In the genomic region with DNA sequence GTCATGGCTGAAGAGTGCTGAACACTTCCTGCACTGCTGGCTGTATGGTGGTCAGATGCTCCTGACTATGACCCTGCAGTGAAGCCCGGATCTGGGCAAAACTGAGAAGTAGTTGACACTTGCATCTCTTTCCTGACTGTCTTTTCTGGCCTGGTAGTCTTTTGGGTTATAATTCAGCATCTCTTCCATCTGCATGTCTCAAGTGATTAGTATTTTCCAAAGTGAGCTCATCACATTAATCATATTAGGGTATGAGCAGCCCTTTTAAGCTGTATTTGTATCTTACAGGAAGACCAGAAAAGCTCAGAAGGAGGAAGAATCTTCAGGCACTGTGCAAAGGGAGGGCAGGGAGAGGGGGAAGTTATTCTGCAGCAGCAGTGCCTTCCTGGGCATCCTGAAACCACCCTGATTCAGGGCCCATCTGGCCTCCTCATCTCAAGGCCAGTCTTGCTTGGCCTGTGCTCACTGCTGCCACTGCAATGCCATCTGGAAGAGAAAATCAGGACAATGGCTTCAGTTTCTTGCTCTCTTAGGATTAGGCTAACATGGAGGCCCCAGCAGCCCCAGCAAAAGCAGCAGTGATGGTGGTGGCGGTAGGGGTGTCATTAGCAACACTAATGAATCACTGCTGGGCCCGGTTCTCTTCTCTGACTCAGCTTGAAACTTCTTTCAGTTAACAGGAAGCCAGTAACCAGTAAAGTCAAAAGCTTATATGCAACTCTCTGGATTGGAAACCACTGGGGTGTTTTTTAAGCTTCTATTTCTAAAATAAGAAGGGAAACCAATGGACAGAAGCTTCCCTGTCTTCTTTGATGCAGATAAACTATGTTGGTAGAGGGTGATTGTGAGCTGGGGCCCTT, we compare ENCODE assay signal across 8 cellular contexts.
DNase-seq lines count a peak whose midpoint lies in the region; ATAC-seq, FAIRE-seq and TF ChIP-seq lines count a peak whose summit lies in the region.

No MANE protein-coding gene starts in this region.

- no peaks in the 10 kb centered on the region for H3K27me3 Mint-ChIP-seq in memory B cell

- no peak overlapping the region for H3K27ac Mint-ChIP-seq in memory B cell

- no peaks in the 10 kb centered on the region for H3K36me3 Mint-ChIP-seq in memory B cell

- peak; percentile 95 for ATAC-seq in GM21515 (IDR thresholded peaks at IDR 0.05; ENCODE audit: unreplicated experiment)
- peak; percentile 47 for ATAC-seq in memory B cell (ENCODE audit: low read depth)

- peaks cover 4% of the 10 kb centered on the region for H3K9me3 Mint-ChIP-seq in memory B cell

- H3K4me3 ChIP-seq in choroid plexus epithelial cell (ENCODE audit: low read depth, low read length) = no peak overlapping the region

- peak; percentile 60 for DNase-seq in ELF-1 (ENCODE audit: low read depth, low spot score)
- peak; percentile 56 for DNase-seq in HTR-8/SVneo (ENCODE audit: insufficient read length, low spot score)
- DNase-seq in activated CD4-positive, CD25-positive, alpha-beta regulatory T cell (lab: John Stamatoyannopoulos, UW) = peak; percentile 19 to 46 (median 41)
- DNase-seq in choroid plexus epithelial cell (ENCODE audit: low read depth) = peak; percentile 80
- DNase-seq in memory B cell (ENCODE audit: low spot score in 2 of 2) = no peak
- peak; percentile 55 for DNase-seq in stimulated activated CD8-positive, alpha-beta memory T cell treated with anti-CD3 and anti-CD28 coated beads, Interleukin-4, amount 100 ng/mL, for 24 hours (ENCODE audit: low read depth)
- DNase-seq in NCI-H526 treated with DMSO at 0.1 percent for 48 hours (lab: John Stamatoyannopoulos, UW) = no peak

- peak; percentile 13 for TF ChIP-seq CTCF in choroid plexus epithelial cell (conservative IDR thresholded peaks at IDR 0.05; ENCODE audit: low read depth, low read length)

- H3K4me1 Mint-ChIP-seq in memory B cell = peaks cover 16% of the 10 kb centered on the region

- FAIRE-seq in HTR-8/SVneo (lab: Jason Lieb, UNC) = no peak

- H3K4me3 Mint-ChIP-seq in memory B cell = no peak overlapping the region

Comparison
In these comparisons a context has a peak if more than half of its experiments do, and no peak if none do; other contexts are left out.
1. DNase-seq: peak in ELF-1 (single experiment), HTR-8/SVneo (single experiment), activated CD4-positive, CD25-positive, alpha-beta regulatory T cell (4 of 4), choroid plexus epithelial cell (single experiment) and stimulated activated CD8-positive, alpha-beta memory T cell treated with anti-CD3 and anti-CD28 coated beads, Interleukin-4, amount 100 ng/mL, for 24 hours (single experiment); none in memory B cell (0 of 2) and NCI-H526 treated with DMSO at 0.1 percent for 48 hours (single experiment).